Comparison of ENCODE assay signal across 9 cellular contexts in the genomic region with DNA sequence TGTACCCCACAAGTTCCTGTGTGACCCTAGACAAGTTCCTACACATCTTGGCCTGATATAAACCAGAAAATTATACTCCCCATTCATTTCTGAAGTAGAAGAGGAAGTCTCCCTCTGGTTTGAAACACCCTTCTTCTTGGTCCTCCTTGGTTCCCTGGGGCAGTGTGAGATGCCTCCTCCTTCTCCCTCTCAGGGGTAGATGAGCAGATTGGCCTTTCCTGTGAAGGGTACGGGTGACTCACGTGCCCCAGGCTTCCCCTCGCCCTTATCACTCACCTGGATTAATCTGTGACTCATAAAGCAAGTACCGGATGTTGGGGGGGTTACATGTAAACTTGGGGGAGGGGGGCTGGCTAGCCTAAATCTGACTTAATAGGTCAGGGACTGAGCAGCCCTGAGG. TPM values are rescaled to one million over a fixed set of nuclear protein-coding genes. Genes with fewer than 3 reads are reported as not detected.
DNase-seq lines count a peak whose midpoint lies in the region; ATAC-seq and TF ChIP-seq lines count a peak whose summit lies in the region.
"Had no signal": no experiment of that assay in that cellular context is flagged by ENCODE, and none has a peak within 500 bp of the region (broad histone marks: within the 10 kb centered on the region; RNA-seq: fewer than 3 reads in every experiment).

No MANE protein-coding gene starts in this region.

- TF ChIP-seq CTCF in GM06990 (IDR thresholded peaks at IDR 0.05; ENCODE audit: insufficient read depth, low read length, poor library complexity, severe bottlenecking) = no peak
- no peak for TF ChIP-seq CTCF in MM.1S (IDR thresholded peaks at IDR 0.05; ENCODE audit: low read length)
- TF ChIP-seq CTCF in tibial artery (IDR thresholded peaks at IDR 0.05) = no peak

- H3K9me3 ChIP-seq in MM.1S (replicated peaks; ENCODE audit: insufficient read depth, low read length) (no peaks in the 10 kb centered on the region), tibial artery (no peaks in the 10 kb centered on the region)
- H3K9me3 ChIP-seq in naive thymus-derived CD4-positive, alpha-beta T cell (ENCODE audit: control insufficient read depth in 2 of 3, low read length in 3 of 3) = no peaks in the 10 kb centered on the region

- H3K4me3 Mint-ChIP-seq in activated T-cell treated with anti-CD3 and anti-CD28 coated beads, Interleukin-2, amount 50 U/mL, for 4 hours = peak overlapping the region; percentile 53
- peak overlapping the region; percentile 1 to 78 (median 60) for H3K4me3 Mint-ChIP-seq in naive thymus-derived CD4-positive, alpha-beta T cell

- H3K4me2 ChIP-seq in MM.1S (ENCODE audit: low read depth, low read length) = peak overlapping the region; percentile 45

- no peaks in the 10 kb centered on the region for H3K9me2 ChIP-seq in MM.1S (replicated peaks; ENCODE audit: insufficient read depth, low read length)

- no peaks in the 10 kb centered on the region for H3K27me3 Mint-ChIP-seq in activated T-cell treated with anti-CD3 and anti-CD28 coated beads, Interleukin-2, amount 50 U/mL, for 4 hours (ENCODE audit: low read depth)
- no peaks in the 10 kb centered on the region for H3K27me3 Mint-ChIP-seq in naive thymus-derived CD4-positive, alpha-beta T cell

- no peaks in the 10 kb centered on the region for H3K9me3 Mint-ChIP-seq in activated T-cell treated with anti-CD3 and anti-CD28 coated beads, Interleukin-2, amount 50 U/mL, for 4 hours
- H3K9me3 Mint-ChIP-seq in naive thymus-derived CD4-positive, alpha-beta T cell = no peaks in the 10 kb centered on the region

- H3K4me1 ChIP-seq in MM.1S (ENCODE audit: low read length) (peaks cover 48% of the 10 kb centered on the region), tibial artery (no peaks in the 10 kb centered on the region)
- peaks cover 34 to 49% of the 10 kb centered on the region in 2 donors for H3K4me1 ChIP-seq in naive thymus-derived CD4-positive, alpha-beta T cell (ENCODE audit: control insufficient read depth in 2 of 2, insufficient read depth in 2 of 2, low read length in 2 of 2)

- H3K36me3 Mint-ChIP-seq in activated T-cell treated with anti-CD3 and anti-CD28 coated beads, Interleukin-2, amount 50 U/mL, for 4 hours (ENCODE audit: insufficient read depth) = peaks cover 16% of the 10 kb centered on the region
- H3K36me3 Mint-ChIP-seq in naive thymus-derived CD4-positive, alpha-beta T cell = peaks cover 0 to 11% (median 4%) of the 10 kb centered on the region in 5 donors

- POLR2A ChIA-PET in naive thymus-derived CD4-positive, alpha-beta T cell (lab: Charles Lee) = interaction anchor here (1.0 to 6.7 kb wide), 5 partner anchors 8 to 55 kb away, joined by 3 to 31 read pairs (median 5); a partner anchor contains a TSS

- no peak overlapping the region for H2AFZ ChIP-seq in MM.1S (ENCODE audit: low read length)

- DNase-seq in GM06990 (ENCODE audit: extremely low read depth, insufficient read length) (peak; percentile 60), MM.1S (peak; percentile 41), hippocampal formation (lab: John Stamatoyannopoulos, UW) (no peak), posterior cingulate gyrus (no peak), tibial artery (no peak)
- DNase-seq in activated T-cell treated with anti-CD3 and anti-CD28 coated beads, Interleukin-2, amount 50 U/mL, for 4 hours = peak; percentile 71
- peak in 5 of 9 donors; percentile 22 to 68 (median 35) for DNase-seq in naive thymus-derived CD4-positive, alpha-beta T cell

- H3F3A ChIP-seq in MM.1S (ENCODE audit: insufficient read depth, low read length) = peaks cover 50% of the 10 kb centered on the region

- peak; percentile 90 to 91 for ATAC-seq in activated T-cell treated with anti-CD3 and anti-CD28 coated beads, Interleukin-2, amount 50 U/mL, for 4 hours
- peak; percentile 65 for ATAC-seq in naive thymus-derived CD4-positive, alpha-beta T cell
- ATAC-seq in HG03280 (IDR thresholded peaks at IDR 0.05; ENCODE audit: unreplicated experiment) = no peak

- CTCF ChIA-PET in naive thymus-derived CD4-positive, alpha-beta T cell (lab: Charles Lee) = interaction anchor here (0.8 to 1.5 kb wide), 4 partner anchors 8 to 61 kb away, joined by 3 to 9 read pairs (median 7); a partner anchor contains a TSS

- intact Hi-C loops in naive thymus-derived CD4-positive, alpha-beta T cell (cut with micrococcal nuclease) = loop anchor here in 1 of 2 donors (1.0 kb wide), 1 partner anchor 11 kb away; a partner anchor contains a TSS
- intact Hi-C loops in posterior cingulate gyrus (cut with DNase I) = no loop called here
- intact Hi-C loops in tibial artery (cut with DNase I; ENCODE audit: low total_unique reads) = no loop called here

- peak overlapping the region; percentile 6; the same call in 1 of the 2 replicates for H3K9ac ChIP-seq in MM.1S (ENCODE audit: low read length)

- H3K79me2 ChIP-seq in MM.1S (ENCODE audit: low read length) = peaks cover 17% of the 10 kb centered on the region; the same call in 1 of the 2 replicates

- H3K4me1 Mint-ChIP-seq in activated T-cell treated with anti-CD3 and anti-CD28 coated beads, Interleukin-2, amount 50 U/mL, for 4 hours (ENCODE audit: low read depth) = peaks cover 63% of the 10 kb centered on the region
- peaks cover 34 to 53% (median 47%) of the 10 kb centered on the region in 7 donors for H3K4me1 Mint-ChIP-seq in naive thymus-derived CD4-positive, alpha-beta T cell

- H3K36me3 ChIP-seq in GM06990 (ENCODE audit: control insufficient read depth, insufficient read depth, low read length) (peaks cover 19% of the 10 kb centered on the region), MM.1S (replicated peaks; ENCODE audit: insufficient read depth, low read length) (no peaks in the 10 kb centered on the region), tibial artery (peaks cover 15 to 35% (median 25%) of the 10 kb centered on the region in 3 donors)
- peaks cover 0 to 26% (median 15%) of the 10 kb centered on the region in 3 experiments for H3K36me3 ChIP-seq in naive thymus-derived CD4-positive, alpha-beta T cell (ENCODE audit: control insufficient read depth in 2 of 3, insufficient read depth in 3 of 3, low read length in 3 of 3)

- peak overlapping the region; percentile 56; the same call in 1 of the 2 replicates for H3K27ac ChIP-seq in MM.1S (ENCODE audit: low read length)
- peak overlapping the region; percentile 60 for H3K27ac ChIP-seq in naive thymus-derived CD4-positive, alpha-beta T cell (ENCODE audit: low read depth, low read length)
- H3K27ac ChIP-seq in tibial artery = no peak overlapping the region

- H3K4me3 ChIP-seq in GM06990 (replicated peaks; ENCODE audit: low read depth, low read length) (no peak overlapping the region), MM.1S (ENCODE audit: low read length) (no peak overlapping the region), tibial artery (no peak overlapping the region)
- H3K4me3 ChIP-seq in naive thymus-derived CD4-positive, alpha-beta T cell (ENCODE audit: low read length) = no peak overlapping the region

- H4K20me1 ChIP-seq in MM.1S (ENCODE audit: insufficient read depth, low read length) = no peaks in the 10 kb centered on the region

- peak overlapping the region; percentile 80 to 95 (median 89) for H3K27ac Mint-ChIP-seq in naive thymus-derived CD4-positive, alpha-beta T cell

- H3K27me3 ChIP-seq in GM06990 (replicated peaks; ENCODE audit: control insufficient read depth, insufficient read depth, low read length) = no peaks in the 10 kb centered on the region
- no peaks in the 10 kb centered on the region for H3K27me3 ChIP-seq in MM.1S (replicated peaks; ENCODE audit: insufficient read depth, low read length)
- no peaks in the 10 kb centered on the region for H3K27me3 ChIP-seq in naive thymus-derived CD4-positive, alpha-beta T cell (ENCODE audit: control insufficient read depth in 2 of 2, insufficient read depth in 2 of 2, low read length in 2 of 2)
- no peaks in the 10 kb centered on the region for H3K27me3 ChIP-seq in tibial artery

RNA-seq across cellular contexts. Expression of a gene that starts 11.1 kb away (rescaled TPM):
- 1 to 10 TPM; 4.5 to 5.5 (median 5.3) TPM for total RNA-seq in activated T-cell treated with anti-CD3 and anti-CD28 coated beads, Interleukin-2, amount 50 U/mL, for 4 hours
- total RNA-seq in naive thymus-derived CD4-positive, alpha-beta T cell = 100 to 1,000 TPM in 3 of 5 experiments, 10 to 100 TPM in 2; 53.3 to 173 (median 110) TPM
- polyA plus RNA-seq in naive thymus-derived CD4-positive, alpha-beta T cell = 100 to 1,000 TPM; 178 to 252 TPM

RNA-seq across cellular contexts. Expression of a gene that starts 15.3 kb away (rescaled TPM):
- total RNA-seq in activated T-cell treated with anti-CD3 and anti-CD28 coated beads, Interleukin-2, amount 50 U/mL, for 4 hours = 100 to 1,000 TPM; 150 to 170 (median 165) TPM
- 10 to 100 TPM; 34.0 to 48.0 (median 44.0) TPM for total RNA-seq in naive thymus-derived CD4-positive, alpha-beta T cell
- polyA plus RNA-seq in naive thymus-derived CD4-positive, alpha-beta T cell = 10 to 100 TPM; 14.2 to 30.0 TPM

RNA-seq across cellular contexts. Expression of a gene that starts 56.1 kb away (rescaled TPM):
- not detected for total RNA-seq in activated T-cell treated with anti-CD3 and anti-CD28 coated beads, Interleukin-2, amount 50 U/mL, for 4 hours
- 1 to 10 TPM in 3 of 5 experiments, under 1 TPM in 2; 0.32 to 1.9 (median 1.1) TPM for total RNA-seq in naive thymus-derived CD4-positive, alpha-beta T cell
- polyA plus RNA-seq in naive thymus-derived CD4-positive, alpha-beta T cell = under 1 TPM in 1 of 2 donors, not detected in 1; 0.53 TPM
- total RNA-seq: dermis microvascular lymphatic vessel endothelial cell had no signal

Comparison
In these comparisons a context has a peak if more than half of its experiments do, and no peak if none do; other contexts are left out.
1. DNase-seq: peak in GM06990 (single experiment), MM.1S (single experiment), activated T-cell treated with anti-CD3 and anti-CD28 coated beads, Interleukin-2, amount 50 U/mL, for 4 hours (single experiment) and naive thymus-derived CD4-positive, alpha-beta T cell (5 of 9); none in hippocampal formation (0 of 2), posterior cingulate gyrus (0 of 10) and tibial artery (0 of 2).
2. H3K27ac ChIP-seq: peak in MM.1S (single experiment) and naive thymus-derived CD4-positive, alpha-beta T cell (single experiment); none in tibial artery (0 of 2).
3. RNA of a gene that starts 11.1 kb away (total RNA-seq): 53.3 to 173 TPM in naive thymus-derived CD4-positive, alpha-beta T cell; 4.5 to 5.5 TPM in activated T-cell treated with anti-CD3 and anti-CD28 coated beads, Interleukin-2, amount 50 U/mL, for 4 hours; every median in the first group is over 4 times any median in the second.